11 cellular contexts compared by ENCODE assay signal in the genomic region with DNA sequence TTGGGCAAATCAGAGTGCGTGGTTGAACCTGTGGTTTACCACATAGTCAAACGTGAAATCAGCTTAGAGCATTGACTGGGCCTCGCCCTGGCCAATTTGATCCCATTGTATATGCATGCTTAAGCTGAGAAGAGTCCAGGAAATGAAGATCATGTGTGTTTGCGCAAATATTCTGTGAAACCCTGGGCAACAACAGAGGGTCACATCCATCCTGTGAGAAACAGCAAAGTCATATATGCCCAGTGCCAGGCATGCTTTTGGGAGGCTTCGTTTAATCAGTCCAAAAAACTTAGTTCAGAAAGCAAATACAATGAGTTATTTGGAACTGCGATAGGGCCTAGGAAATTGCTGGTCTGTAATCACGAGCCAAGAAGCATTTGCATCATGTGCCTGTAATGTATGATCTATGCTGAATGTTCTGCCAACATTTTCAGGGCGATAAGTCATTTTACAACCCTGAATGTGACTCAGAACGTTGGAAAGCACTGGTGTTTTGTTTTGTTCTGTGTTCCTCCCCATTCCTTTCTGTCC.
DNase-seq lines count a peak whose midpoint lies in the region; ATAC-seq and TF ChIP-seq lines count a peak whose summit lies in the region.
"Had no signal": no experiment of that assay in that cellular context is flagged by ENCODE, and none has a peak within 500 bp of the region (broad histone marks: within the 10 kb centered on the region; RNA-seq: fewer than 3 reads in every experiment).

No MANE protein-coding gene starts in this region.

- DNase-seq in HS-5 (ENCODE audit: low read depth) (peak; percentile 69), body of pancreas (peak in 1 of 4 donors; percentile 22), hepatocyte (ENCODE audit: low spot score) (peak; percentile 39), testis (peak; percentile 36), HUDEP-2 (lab: John Stamatoyannopoulos, UW; ENCODE audit: unreplicated experiment in 76 of 76) (no peak)
- DNase-seq in stimulated activated naive CD4-positive, alpha-beta T cell (lab: John Stamatoyannopoulos, UW), result no peak
- DNase-seq: activated T-cell treated with anti-CD3 and anti-CD28 coated beads, Interleukin-2, amount 50 U/mL, for 4 hours; NCI-H1105 treated with DMSO at 0.1 percent for 48 hours had no signal

- H3K4me3 ChIP-seq in body of pancreas (no peak overlapping the region), hepatocyte (no peak overlapping the region), testis (no peak overlapping the region)
- H3K4me3 ChIP-seq: neural progenitor cell had no signal

- 66 to 73% methylated on average over 9 of the region's 9 CpGs for WGBS in body of pancreas, 2 donors
- 70% methylated on average over 9 of the region's 9 CpGs for WGBS in hepatocyte (ENCODE audit: low lambda C conversion rate, missing lambda C conversion rate)
- 68% methylated on average over 9 of the region's 9 CpGs for WGBS in testis, 2 donors

- peak overlapping the region; percentile 17 for H2AFZ ChIP-seq in hepatocyte
- H2AFZ ChIP-seq: neural progenitor cell had no signal

- no peak for TF ChIP-seq POLR2A in body of pancreas (IDR thresholded peaks at IDR 0.05)
- no peak for TF ChIP-seq POLR2A in testis (IDR thresholded peaks at IDR 0.05)

- H3K36me3 ChIP-seq in body of pancreas (replicated peaks in 1 of 2; ENCODE audit: insufficient read depth in 1 of 2, low read depth in 2 of 2), result no peaks in the 10 kb centered on the region
- no peaks in the 10 kb centered on the region for H3K36me3 ChIP-seq in hepatocyte (replicated peaks; ENCODE audit: insufficient read depth, low read depth)
- H3K36me3 ChIP-seq in testis (ENCODE audit: low read depth, missing control alignments), result no peaks in the 10 kb centered on the region
- H3K36me3 ChIP-seq: neural progenitor cell had no signal

- no peak overlapping the region for H3K27ac ChIP-seq in body of pancreas
- peak overlapping the region; percentile 70 for H3K27ac ChIP-seq in hepatocyte
- H3K27ac ChIP-seq in testis, result peak overlapping the region in 1 of 2 donors; percentile 75
- H3K27ac ChIP-seq: neural progenitor cell had no signal

- TF ChIP-seq CTCF in body of pancreas (IDR thresholded peaks at IDR 0.05) (no peak), hepatocyte (IDR thresholded peaks at IDR 0.05; ENCODE audit: poor library complexity) (no peak), testis (IDR thresholded peaks at IDR 0.05) (no peak)

- H3K27me3 ChIP-seq in body of pancreas (no peaks in the 10 kb centered on the region), hepatocyte (no peaks in the 10 kb centered on the region), testis (no peaks in the 10 kb centered on the region)
- H3K27me3 ChIP-seq: neural progenitor cell had no signal

- H3K9me3 ChIP-seq in body of pancreas (no peaks in the 10 kb centered on the region), hepatocyte (ENCODE audit: low read depth) (no peaks in the 10 kb centered on the region), testis (no peaks in the 10 kb centered on the region)

- no peak overlapping the region for H3K4me2 ChIP-seq in hepatocyte
- H3K4me2 ChIP-seq: neural progenitor cell had no signal

- no peaks in the 10 kb centered on the region for H4K20me1 ChIP-seq in hepatocyte (ENCODE audit: insufficient read depth, poor library complexity, severe bottlenecking)

- no peaks in the 10 kb centered on the region for H3K79me2 ChIP-seq in hepatocyte

- no peaks in the 10 kb centered on the region for H3K9me2 ChIP-seq in hepatocyte (replicated peaks; ENCODE audit: insufficient read depth)

- H3K4me1 ChIP-seq in body of pancreas, result no peaks in the 10 kb centered on the region
- H3K4me1 ChIP-seq in hepatocyte (ENCODE audit: insufficient read depth), result peaks cover 7% of the 10 kb centered on the region
- H3K4me1 ChIP-seq in testis, result no peaks in the 10 kb centered on the region
- H3K4me1 ChIP-seq: neural progenitor cell had no signal

- intact Hi-C loops in body of pancreas (cut with DNase I), result no loop called here
- intact Hi-C loops in testis (cut with DNase I; ENCODE audit: low total_unique reads), result no loop called here

- peak; percentile 42 for ATAC-seq in body of pancreas
- ATAC-seq in HG02884 (IDR thresholded peaks at IDR 0.05; ENCODE audit: unreplicated experiment), result no peak
- ATAC-seq in GM21390 (IDR thresholded peaks at IDR 0.05; ENCODE audit: unreplicated experiment), result no peak
- ATAC-seq: activated T-cell treated with anti-CD3 and anti-CD28 coated beads, Interleukin-2, amount 50 U/mL, for 4 hours had no signal

Comparison
In these comparisons a context has a peak if more than half of its experiments do, and no peak if none do; other contexts are left out.
1. DNase-seq: peak in HS-5 (single experiment), hepatocyte (single experiment) and testis (single experiment); none in stimulated activated naive CD4-positive, alpha-beta T cell (0 of 6) and HUDEP-2 (0 of 76).